Comparison of ENCODE assay signal across 9 cellular contexts in genomic region chr3:43155464-43156121, GRCh38. TPM values are rescaled to one million over a fixed set of nuclear protein-coding genes. Genes with fewer than 3 reads are reported as not detected.
A peak's percentile ranks its signal among the peaks of the same experiment; 100 is the strongest.
DNase-seq lines count a peak whose midpoint lies in the region; ATAC-seq, FAIRE-seq and TF ChIP-seq lines count a peak whose summit lies in the region.
"Had no signal": no experiment of that assay in that cellular context is flagged by ENCODE, and none has a peak within 500 bp of the region (broad histone marks: within the 10 kb centered on the region; RNA-seq: fewer than 3 reads in every experiment).

No MANE protein-coding gene starts in this region.

- no peak for ATAC-seq in GM21515 (IDR thresholded peaks at IDR 0.05; ENCODE audit: unreplicated experiment)
- ATAC-seq in HG03280 (IDR thresholded peaks at IDR 0.05; ENCODE audit: unreplicated experiment), result no peak

- CTCF ChIA-PET in Calu3 (lab: Charles Lee), result interaction anchor here (0.8 to 3.6 kb wide), 3 partner anchors 58 to 222 kb away, joined by 3 to 25 read pairs (median 5); no protein-coding TSS in a partner anchor

- no peaks in the 10 kb centered on the region for H3K36me3 ChIP-seq in liver (ENCODE audit: control insufficient read depth in 4 of 4, insufficient read depth in 3 of 4, low read depth in 1 of 4, low read length in 3 of 4)

- H3K27ac ChIP-seq in liver (ENCODE audit: low read depth in 1 of 2, low read length in 2 of 2), result no peak overlapping the region
- H3K27ac ChIP-seq: HL-60 had no signal

- peak; percentile 34 for TF ChIP-seq CTCF in Calu3 (IDR thresholded peaks at IDR 0.05; ENCODE audit: unreplicated experiment)
- peak; percentile 80 for TF ChIP-seq CTCF in chondrocyte (IDR thresholded peaks at IDR 0.05)
- peak; percentile 73 for TF ChIP-seq CTCF in liver (IDR thresholded peaks at IDR 0.05; ENCODE audit: low read depth, low read length, missing input control)
- TF ChIP-seq CTCF in GM20000 (IDR thresholded peaks at IDR 0.05; ENCODE audit: extremely low read depth, missing control alignments), result no peak

- H3K27ac Mint-ChIP-seq in Calu3 (ENCODE audit: unreplicated experiment) (no peak overlapping the region), chondrocyte (ENCODE audit: unreplicated experiment) (no peak overlapping the region)

- H3K9me3 Mint-ChIP-seq in Calu3 (ENCODE audit: low read depth, unreplicated experiment) (no peaks in the 10 kb centered on the region), chondrocyte (ENCODE audit: low read depth) (no peaks in the 10 kb centered on the region)

- intact Hi-C loops in Calu3 (cut with micrococcal nuclease; ENCODE audit: unreplicated experiment), result loop anchor here (1.0 to 2.0 kb wide), 2 partner anchors 194 to 223 kb away; no protein-coding TSS in a partner anchor

- H3K4me1 Mint-ChIP-seq in Calu3 (ENCODE audit: low read depth, unreplicated experiment), result no peaks in the 10 kb centered on the region
- H3K4me1 Mint-ChIP-seq in chondrocyte (ENCODE audit: low read depth), result peaks cover 3% of the 10 kb centered on the region

- 34% methylated on average over 11 of the region's 11 CpGs for WGBS in liver

- H3K27me3 ChIP-seq in liver (ENCODE audit: control insufficient read depth in 4 of 4, insufficient read depth in 4 of 4, low read length in 3 of 4), result no peaks in the 10 kb centered on the region

- H3K9me3 ChIP-seq in liver (ENCODE audit: control insufficient read depth in 4 of 4, low read length in 3 of 4), result no peaks in the 10 kb centered on the region

- peak; percentile 73 for DNase-seq in Calu3
- DNase-seq in NCI-H2196 (lab: John Stamatoyannopoulos, UW; ENCODE audit: unreplicated experiment), result peak; percentile 17
- no peak for DNase-seq in chondrocyte (ENCODE audit: low spot score)
- DNase-seq in urothelium cell line (ENCODE audit: low spot score), result peak; percentile 85
- no peak for DNase-seq in GM20000 (ENCODE audit: low spot score)

- TF ChIP-seq RAD21 in liver (IDR thresholded peaks at IDR 0.05), result peak; percentile 87 to 92

- no TSS peak for BruUV-seq in Calu3 (replicated peaks; lab: Mats Ljungman, UMichigan)

- peaks cover 47% of the 10 kb centered on the region for H3K27me3 Mint-ChIP-seq in Calu3 (ENCODE audit: unreplicated experiment)
- H3K27me3 Mint-ChIP-seq in chondrocyte (ENCODE audit: low read depth), result peaks cover 5% of the 10 kb centered on the region

- H3K4me3 ChIP-seq in liver (ENCODE audit: low read depth in 1 of 3, low read length in 3 of 3), result no peak overlapping the region

- no peak overlapping the region for H3K9ac ChIP-seq in liver (ENCODE audit: low read depth in 1 of 2, low read length in 2 of 2)

- no peaks in the 10 kb centered on the region for H3K36me3 Mint-ChIP-seq in Calu3 (ENCODE audit: insufficient read depth, unreplicated experiment)
- H3K36me3 Mint-ChIP-seq in chondrocyte (ENCODE audit: low read depth), result no peaks in the 10 kb centered on the region

- peak; percentile 53 for FAIRE-seq in urothelium cell line (lab: Jason Lieb, UNC)

- H3K4me1 ChIP-seq in liver (ENCODE audit: control insufficient read depth in 4 of 4, insufficient read depth in 4 of 4, low read length in 3 of 4), result no peaks in the 10 kb centered on the region

- H3K4me3 Mint-ChIP-seq in Calu3 (ENCODE audit: low read depth, unreplicated experiment) (no peak overlapping the region), chondrocyte (ENCODE audit: unreplicated experiment) (no peak overlapping the region)

TF ChIP-seq in liver, 16 proteins besides CTCF, POLR2A, EP300 and RAD21:
- TF ChIP-seq RXRA (IDR thresholded peaks at IDR 0.05) (peak in 1 of 2 donors; percentile 7), JUND (IDR thresholded peaks at IDR 0.05) (peak in 1 of 2 donors; percentile 66), FOXA2 (IDR thresholded peaks at IDR 0.05) (no peak)

RNA-seq across cellular contexts. Expression of gene POMGNT2, which starts 49.7 kb away (rescaled TPM):
- total RNA-seq in Calu3 (2022), result 14.3 and 15.5 TPM in 2 replicates
- 14.0 to 17.3 TPM (median 14.3 TPM) in 3 replicates for total RNA-seq in chondrocyte
- 1 to 10 TPM; 5.8 to 6.6 TPM for total RNA-seq in liver
- polyA plus RNA-seq in liver, result 1 to 10 TPM; 6.4 to 6.5 TPM

Comparison
In these comparisons a context has a peak if more than half of its experiments do, and no peak if none do; other contexts are left out.
1. DNase-seq: peak in Calu3 (single experiment), NCI-H2196 (single experiment) and urothelium cell line (single experiment); none in chondrocyte (single experiment) and GM20000 (single experiment).